Comparison of ENCODE assay signal across 16 cellular contexts in the genomic region with DNA sequence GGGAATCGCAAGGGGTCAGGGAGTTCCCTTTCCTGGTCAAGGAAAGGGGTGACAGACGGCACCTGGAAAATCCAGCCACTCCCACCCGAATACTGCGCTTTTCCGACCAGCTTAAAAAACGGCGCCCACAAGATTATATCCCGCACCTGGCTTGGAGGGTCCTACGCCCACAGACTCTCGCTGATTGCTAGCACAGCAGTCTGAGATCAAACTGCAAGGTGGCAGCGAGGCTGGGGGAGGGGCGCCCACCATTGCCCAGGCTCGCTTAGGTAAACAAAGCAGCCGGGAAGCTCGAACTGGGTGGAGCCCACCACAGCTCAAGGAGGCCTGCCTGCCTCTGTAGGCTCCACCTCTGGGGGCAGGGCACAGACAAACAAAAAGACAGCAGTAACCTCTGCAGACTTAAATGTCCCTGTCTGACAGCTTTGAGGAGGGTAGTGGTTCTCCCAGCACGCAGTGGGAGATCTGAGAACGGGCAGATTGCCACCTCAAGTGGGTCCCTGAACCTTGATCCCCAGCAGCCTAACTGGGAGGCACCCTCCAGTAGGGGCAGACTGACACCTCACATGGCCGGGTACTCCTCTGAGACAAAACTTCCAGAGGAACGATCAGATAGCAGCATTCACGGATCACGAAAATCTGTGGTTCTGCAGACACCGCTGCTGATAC. TPM values are rescaled to one million over a fixed set of nuclear protein-coding genes. Genes with fewer than 3 reads are reported as not detected.
"Had no signal": no experiment of that assay in that cellular context is flagged by ENCODE, and none has a peak within 500 bp of the region (broad histone marks: within the 10 kb centered on the region; RNA-seq: fewer than 3 reads in every experiment).

No MANE protein-coding gene starts in this region.

RNA-seq across cellular contexts. Expression of a gene that starts 52.4 kb away (rescaled TPM):
- total RNA-seq: activated CD4-positive, alpha-beta memory T cell treated with anti-CD3 and anti-CD28 coated beads, Interleukin-2, amount 10 ng/mL, durations not matched to agents 7 days and 5 days; activated CD4-positive, alpha-beta T cell treated with anti-CD3 and anti-CD28 coated beads for 36 hours; activated CD4-positive, alpha-beta T cell treated with anti-CD3 and anti-CD28 coated beads, Interleukin-2, amount 10 ng/mL, durations not matched to agents 7 days and 5 days; activated CD8-positive, alpha-beta memory T cell treated with anti-CD3 and anti-CD28 coated beads, Interleukin-2, amount 10 ng/mL, durations not matched to agents 7 days and 5 days; activated CD8-positive, alpha-beta T cell treated with anti-CD3 and anti-CD28 coated beads, Interleukin-2, amount 10 ng/mL, durations not matched to agents 7 days and 5 days; activated naive CD8-positive, alpha-beta T cell treated with anti-CD3 and anti-CD28 coated beads, Interleukin-2, amount 10 ng/mL, durations not matched to agents 7 days and 5 days; activated T-helper 2 cell treated with anti-CD3 and anti-CD28 coated beads, Interferon-gamma antibody, Interleukin-2, Interleukin-4, amounts not matched to agents 10 μg/mL and 5 μg/mL and 100 μg/mL, durations not matched to agents 14 hours and 24 hours and 36 hours; ascending aorta; body of pancreas; breast epithelium; cardiac septum; cerebellum; T-helper 17 cell; T-helper 2 cell treated with Interferon-gamma antibody and Interleukin-4, amounts not matched to agents 100 ng/mL and 5 ng/mL, for 36 hours; WTC11 had no signal
- polyA plus RNA-seq: adipose tissue had no signal
